Comparison of ENCODE assay signal across 19 cellular contexts in the genomic region with DNA sequence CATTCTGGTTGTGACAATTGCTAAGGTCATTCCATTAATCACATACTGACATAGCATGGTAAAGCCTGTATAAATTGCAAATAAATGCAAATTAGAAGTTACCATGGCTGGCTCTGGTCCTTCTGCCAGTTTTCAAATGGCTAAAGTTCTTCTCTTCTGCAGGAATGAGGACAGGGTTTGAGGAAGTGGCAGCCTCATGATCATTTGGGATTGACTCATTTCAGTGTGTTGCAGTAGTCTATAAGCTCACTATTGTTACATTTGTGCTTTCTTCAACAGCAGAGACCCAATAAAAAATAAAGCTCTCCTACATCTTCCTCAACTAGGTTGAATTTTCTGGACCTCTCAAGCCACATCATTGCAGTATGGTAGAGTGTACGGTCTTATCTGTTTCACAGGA.
"Had no signal": no experiment of that assay in that cellular context is flagged by ENCODE, and none has a peak within 500 bp of the region (broad histone marks: within the 10 kb centered on the region; RNA-seq: fewer than 3 reads in every experiment).

No MANE protein-coding gene starts in this region.

- ATAC-seq: activated CD8-positive, alpha-beta T cell treated with anti-CD3 and anti-CD28 coated beads, Interleukin-2, amount 10 ng/mL, durations not matched to agents 7 days and 5 days; SK-N-SH treated with all-trans-retinoic acid at 6 μM for 48 hours; WTC11 had no signal

- DNase-seq: activated CD4-positive, alpha-beta T cell treated with anti-CD3 and anti-CD28 coated beads for 48 hours; activated CD4-positive, alpha-beta T cell treated with anti-CD3 and anti-CD28 coated beads, Interleukin-2, amount 50 U/mL, for 4 hours; activated CD4-positive, CD25-positive, alpha-beta regulatory T cell treated with anti-CD3 and anti-CD28 coated beads, Interleukin-2, amount 50 U/mL, for 72 hours; activated CD8-positive, alpha-beta memory T cell treated with anti-CD3 and anti-CD28 coated beads, Interleukin-2, amount 50 U/mL, for 48 hours; activated CD8-positive, alpha-beta T cell treated with anti-CD3 and anti-CD28 coated beads, Interleukin-2, amount 10 ng/mL, durations not matched to agents 7 days and 5 days; activated effector memory CD4-positive, alpha-beta T cell treated with anti-CD3 and anti-CD28 coated beads, Interleukin-2, amount 50 U/mL, for 16 hours; activated naive CD4-positive, alpha-beta T cell treated with Interleukin-2 at 50 U/mL for 16 hours; activated T-cell treated with anti-CD3 and anti-CD28 coated beads, Interleukin-2, amount 50 U/mL, for 1 hour; amygdala; NCI-H1092; NCI-H1417; NCI-H2029 treated with DMSO at 0.1 percent for 48 hours; NCI-H345; NCI-H510A; Peyer's patch; SHP77; SW 1271 had no signal
